ENCODE assay signal across 2 cellular contexts in genomic region chr12:122850048-122850445, GRCh38.
TF ChIP-seq lines count a peak whose summit lies in the region.

No MANE protein-coding gene starts in this region.

TF ChIP-seq in SK-N-SH, 30 proteins besides CTCF, POLR2A, EP300 and RAD21 (continued from another document):
- TF ChIP-seq USF2 (IDR thresholded peaks at IDR 0.05; ENCODE audit: borderline replicate concordance, low read depth, low read length), result no peak
- no peak for TF ChIP-seq GATA2 (CRISPR knock-in tag; IDR thresholded peaks at IDR 0.05)
- no peak for TF ChIP-seq SMC3 (IDR thresholded peaks at IDR 0.05; ENCODE audit: low read depth, low read length)
- no peak for TF ChIP-seq RXRA (IDR thresholded peaks at IDR 0.05; ENCODE audit: borderline replicate concordance, low read depth)
- no peak for TF ChIP-seq FOSL2 (IDR thresholded peaks at IDR 0.05; ENCODE audit: borderline replicate concordance, low read depth)
- no peak for TF ChIP-seq GABPA (IDR thresholded peaks at IDR 0.05; ENCODE audit: low read depth)
- TF ChIP-seq EZH2phosphoT487 (IDR thresholded peaks at IDR 0.05; ENCODE audit: borderline replicate concordance, low read depth), result no peak
- TF ChIP-seq MXI1 (IDR thresholded peaks at IDR 0.05; ENCODE audit: low read depth, low read length), result no peak
- TF ChIP-seq YY1 (IDR thresholded peaks at IDR 0.05; ENCODE audit: low read depth), result no peak
- no peak for TF ChIP-seq SIN3A (IDR thresholded peaks at IDR 0.05; ENCODE audit: borderline replicate concordance, low read depth, low read length)
- no peak for TF ChIP-seq REST (IDR thresholded peaks at IDR 0.05; ENCODE audit: low read depth, low read length)
- no peak for TF ChIP-seq POLR2AphosphoS5 (IDR thresholded peaks at IDR 0.05; ENCODE audit: low read depth, low read length)
- no peak for TF ChIP-seq NFIC (IDR thresholded peaks at IDR 0.05; ENCODE audit: borderline replicate concordance)
- TF ChIP-seq FOXM1 (IDR thresholded peaks at IDR 0.05; ENCODE audit: low read depth), result no peak
- no peak for TF ChIP-seq MAX (IDR thresholded peaks at IDR 0.05; ENCODE audit: low read depth)
- TF ChIP-seq IRF3 (IDR thresholded peaks at IDR 0.05; ENCODE audit: low read depth, low read length), result no peak

TF ChIP-seq in SK-N-SH treated with all-trans-retinoic acid at 6 μM for 48 hours, 23 proteins besides CTCF, POLR2A, EP300 and RAD21 (continued from another document):
- TF ChIP-seq TSHZ2 (CRISPR knock-in tag; IDR thresholded peaks at IDR 0.05) (no peak), RARB (CRISPR knock-in tag; IDR thresholded peaks at IDR 0.05) (no peak), POU6F1 (CRISPR knock-in tag; IDR thresholded peaks at IDR 0.05; ENCODE audit: borderline replicate concordance, low read depth) (no peak), TOX (CRISPR knock-in tag; IDR thresholded peaks at IDR 0.05; ENCODE audit: borderline replicate concordance) (no peak), ISL1 (CRISPR knock-in tag; IDR thresholded peaks at IDR 0.05) (no peak), PATZ1 (CRISPR knock-in tag; IDR thresholded peaks at IDR 0.05; ENCODE audit: borderline replicate concordance) (no peak), GLIS3 (CRISPR knock-in tag; IDR thresholded peaks at IDR 0.05) (no peak), ZNF70 (CRISPR knock-in tag; IDR thresholded peaks at IDR 0.05) (no peak), OSR1 (CRISPR knock-in tag; IDR thresholded peaks at IDR 0.05) (no peak), ZNF8 (CRISPR knock-in tag; IDR thresholded peaks at IDR 0.05) (no peak), ESRRG (CRISPR knock-in tag; IDR thresholded peaks at IDR 0.05) (no peak), ZNF565 (CRISPR knock-in tag; conservative IDR thresholded peaks at IDR 0.05; ENCODE audit: low read depth) (no peak), BACH2 (CRISPR knock-in tag; IDR thresholded peaks at IDR 0.05; ENCODE audit: borderline replicate concordance) (no peak), ARNTL (CRISPR knock-in tag; IDR thresholded peaks at IDR 0.05; ENCODE audit: borderline replicate concordance, low read depth) (no peak)
